8 cellular contexts compared by ENCODE assay signal in the genomic region with DNA sequence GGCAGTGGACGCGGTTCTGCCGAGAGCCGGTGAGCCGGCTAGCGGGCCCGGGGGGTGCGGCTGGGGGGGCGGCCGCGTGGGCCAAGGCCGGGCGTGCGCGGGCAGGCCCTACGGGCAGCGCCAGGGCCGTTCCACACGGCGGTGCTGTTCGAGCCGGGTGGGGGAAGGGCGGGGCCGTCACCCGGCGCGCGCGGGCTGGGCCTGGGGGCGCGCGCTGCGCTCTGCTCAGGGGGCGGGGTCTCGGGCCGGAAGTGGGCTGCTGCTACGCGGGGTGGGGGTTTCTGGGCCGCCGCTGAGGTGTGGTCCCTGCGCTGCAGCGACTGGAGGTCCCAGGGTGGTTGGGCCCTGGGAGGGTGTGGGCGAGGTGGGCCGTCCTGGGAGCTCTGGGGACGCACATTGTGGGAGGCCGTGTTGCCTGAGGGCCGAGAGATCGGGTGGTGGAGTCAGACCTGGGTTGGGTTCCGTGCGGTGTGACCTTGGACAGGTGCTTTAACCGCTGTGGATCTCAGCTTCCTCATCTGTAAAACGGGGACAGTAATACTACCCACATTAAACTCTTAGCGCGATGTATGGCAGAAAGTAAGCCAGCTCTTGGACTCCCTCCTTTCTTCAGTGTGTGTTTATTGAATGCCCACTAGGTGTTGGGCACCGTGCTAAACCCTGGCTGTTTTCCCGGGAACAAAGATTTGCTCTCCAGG. TPM values are rescaled to one million over a fixed set of nuclear protein-coding genes. Genes with fewer than 3 reads are reported as not detected.
DNase-seq lines count a peak whose midpoint lies in the region; ATAC-seq, FAIRE-seq and TF ChIP-seq lines count a peak whose summit lies in the region.

No MANE protein-coding gene starts in this region.

- H3K27me3 ChIP-seq in H7 (ENCODE audit: control insufficient read depth, insufficient read depth, low read length), result no peaks in the 10 kb centered on the region
- H3K27me3 ChIP-seq in Loucy (ENCODE audit: insufficient read depth, low read length, poor library complexity, severe bottlenecking), result peaks cover 4% of the 10 kb centered on the region
- no peaks in the 10 kb centered on the region for H3K27me3 ChIP-seq in body of pancreas

- H3K36me3 Mint-ChIP-seq in T-helper 17 cell (ENCODE audit: low read depth), result no peaks in the 10 kb centered on the region

- H2AFZ ChIP-seq in Loucy (ENCODE audit: low read length), result peak overlapping the region; percentile 66; the same call in 1 of the 2 replicates

- 0% methylated on average over 4 to 28 of the region's 56 CpGs for WGBS in body of pancreas, 2 donors

- peaks cover 53% of the 10 kb centered on the region for H3K79me2 ChIP-seq in Loucy (ENCODE audit: insufficient read depth, low read length)

- H3K4me2 ChIP-seq in Loucy (ENCODE audit: low read depth, low read length, poor library complexity, severe bottlenecking), result peak overlapping the region; percentile 78

- H3K4me3 Mint-ChIP-seq in T-helper 17 cell, result peak overlapping the region; percentile 95

- peaks cover 37% of the 10 kb centered on the region for H3K4me1 Mint-ChIP-seq in T-helper 17 cell

- H3F3A ChIP-seq in Loucy (ENCODE audit: low read depth), result no peaks in the 10 kb centered on the region

- no peak for FAIRE-seq in kidney (lab: Jason Lieb, UNC)
- no peak for FAIRE-seq in frontal cortex (lab: Jason Lieb, UNC)

- peak overlapping the region; percentile 87 to 96 (median 95) for H3K27ac ChIP-seq in body of pancreas
- peak overlapping the region; percentile 92 to 94 for H3K27ac ChIP-seq in kidney (ENCODE audit: low read depth in 2 of 2, low read length in 2 of 2)

- H3K9ac ChIP-seq in Loucy (ENCODE audit: low read depth, low read length, poor library complexity, severe bottlenecking), result peak overlapping the region; percentile 89
- H3K9ac ChIP-seq in kidney (ENCODE audit: low read length in 2 of 2), result peak overlapping the region; percentile 77 to 85

- no peaks in the 10 kb centered on the region for H3K36me3 ChIP-seq in H7 (replicated peaks; ENCODE audit: control insufficient read depth, insufficient read depth, low read length)
- no peaks in the 10 kb centered on the region for H3K36me3 ChIP-seq in Loucy (ENCODE audit: insufficient read depth, low read length)
- H3K36me3 ChIP-seq in body of pancreas (replicated peaks in 1 of 2; ENCODE audit: insufficient read depth in 1 of 2, low read depth in 2 of 2), result no peaks in the 10 kb centered on the region
- H3K36me3 ChIP-seq in kidney (ENCODE audit: control insufficient read depth in 1 of 2, insufficient read depth in 2 of 2, low read length in 2 of 2), result no peaks in the 10 kb centered on the region

- H3K4me3 ChIP-seq in H7 (ENCODE audit: insufficient read depth, low read depth, low read length), result peak overlapping the region; percentile 82
- H3K4me3 ChIP-seq in Loucy (ENCODE audit: low read length, poor library complexity, severe bottlenecking), result peak overlapping the region; percentile 97
- peak overlapping the region; percentile 26 to 61 for H3K4me3 ChIP-seq in body of pancreas
- H3K4me3 ChIP-seq in kidney (ENCODE audit: low read length in 2 of 2), result peak overlapping the region; percentile 75 to 94

- ATAC-seq in T-helper 17 cell (peak; percentile 77), body of pancreas (peak; percentile 83)

- intact Hi-C loops in body of pancreas (cut with DNase I) (no loop called here), kidney (cut with DNase I) (no loop called here)

- TF ChIP-seq CTCF in GM13976 (IDR thresholded peaks at IDR 0.05; ENCODE audit: borderline replicate concordance, control extremely low read depth, extremely low read depth, insufficient read depth, missing control alignments) (no peak), Loucy (conservative IDR thresholded peaks at IDR 0.05; ENCODE audit: low read length) (peak; percentile 4; the same call in 1 of the 2 replicates), body of pancreas (IDR thresholded peaks at IDR 0.05) (peak in 2 of 7 experiments; percentile 11 to 16), kidney (IDR thresholded peaks at IDR 0.05; ENCODE audit: borderline replicate concordance, extremely low read depth, insufficient read depth) (no peak)

- peak in 2 of 3 donors; percentile 46 to 47 for TF ChIP-seq POLR2A in body of pancreas (IDR thresholded peaks at IDR 0.05)

- H3K9me3 ChIP-seq in Loucy (ENCODE audit: insufficient read depth, low read depth, low read length), result no peaks in the 10 kb centered on the region
- no peaks in the 10 kb centered on the region for H3K9me3 ChIP-seq in T-helper 17 cell (ENCODE audit: control insufficient read depth, low read length, poor library complexity, severe bottlenecking)
- H3K9me3 ChIP-seq in body of pancreas, result no peaks in the 10 kb centered on the region
- H3K9me3 ChIP-seq in kidney (ENCODE audit: control insufficient read depth in 1 of 2, low read length in 2 of 2), result no peaks in the 10 kb centered on the region

- DNase-seq in GM13976 (ENCODE audit: low spot score), result peak; percentile 89
- peak; percentile 96 for DNase-seq in H7
- peak in 1 of 3 donors; percentile 89 for DNase-seq in T-helper 17 cell
- DNase-seq in body of pancreas, result peak in 3 of 4 donors; percentile 68 to 78 (median 74)
- peak; percentile 95 for DNase-seq in kidney
- DNase-seq in stimulated activated CD4-positive, alpha-beta T cell treated with anti-CD3 and anti-CD28 coated beads, Interleukin-1b, Interleukin-23, amount 100 ng/mL, for 1 hour (ENCODE audit: low read depth in 2 of 2), result peak; percentile 69 to 84
- no peak for DNase-seq in frontal cortex (ENCODE audit: low spot score in 2 of 2)

- H3K27me3 Mint-ChIP-seq in T-helper 17 cell, result no peaks in the 10 kb centered on the region

- H3K4me1 ChIP-seq in Loucy (ENCODE audit: insufficient read depth, low read length, poor library complexity, severe bottlenecking), result peaks cover 36% of the 10 kb centered on the region
- peaks cover 27% of the 10 kb centered on the region for H3K4me1 ChIP-seq in body of pancreas
- peaks cover 5 to 12% of the 10 kb centered on the region in 2 donors for H3K4me1 ChIP-seq in kidney (ENCODE audit: control insufficient read depth in 1 of 2, insufficient read depth in 1 of 2, low read depth in 1 of 2, low read length in 2 of 2)

- H4K20me1 ChIP-seq in Loucy (ENCODE audit: insufficient read depth, low read length, poor library complexity, severe bottlenecking), result peaks cover 51% of the 10 kb centered on the region

- in situ Hi-C loops in GM13976 (cut with MboI; ENCODE audit: low sequenced_read_pairs, unreplicated experiment), result no loop called here

- H3K9me2 ChIP-seq in Loucy (replicated peaks; ENCODE audit: low read depth, low read length), result no peaks in the 10 kb centered on the region

- H3K27ac Mint-ChIP-seq in T-helper 17 cell, result peak overlapping the region; percentile 94

RNA-seq across cellular contexts. Expression of a gene that starts 0.4 kb away (rescaled TPM):
- 106 and 108 TPM in 2 replicates for total RNA-seq in H7 (2014; rRNA removed; shearing (Covaris generic))
- total RNA-seq in T-helper 17 cell (100 to 1,000 TPM; 105 to 134 TPM), body of pancreas (10 to 100 TPM; 32.4 to 37.6 TPM), kidney (100 TPM), frontal cortex (103 TPM)
- 58.1 TPM for polyA plus RNA-seq in kidney (ENCODE audit: insufficient read depth, low read depth, low replicate concordance)

RNA-seq across cellular contexts. Expression of a gene that starts 38.6 kb away (rescaled TPM):
- total RNA-seq in H7 (2014; rRNA removed; shearing (Covaris generic)), result 0.17 and 0.44 TPM in 2 replicates
- total RNA-seq in T-helper 17 cell (1 to 10 TPM in 1 of 2 donors, under 1 TPM in 1; 0.32 to 1.8 TPM), body of pancreas (under 1 TPM in 1 of 2 donors, not detected in 1; 0.26 TPM), kidney (0.13 TPM), frontal cortex (not detected)
- not detected for polyA plus RNA-seq in kidney (ENCODE audit: insufficient read depth, low read depth, low replicate concordance)

RNA-seq across cellular contexts. Expression of a gene that starts 58.0 kb away (rescaled TPM):
- 496 and 585 TPM in 2 replicates for total RNA-seq in H7 (2014; rRNA removed; shearing (Covaris generic))
- under 1 TPM; 0.30 to 0.34 TPM for total RNA-seq in T-helper 17 cell
- 1 to 10 TPM; 6.3 to 6.5 TPM for total RNA-seq in body of pancreas
- total RNA-seq in kidney, result 2.9 TPM
- 1.2 TPM for polyA plus RNA-seq in kidney (ENCODE audit: insufficient read depth, low read depth, low replicate concordance)
- total RNA-seq in frontal cortex, result 6.5 TPM

Comparison
In these comparisons a context has a peak if more than half of its experiments do, and no peak if none do; other contexts are left out.
1. DNase-seq: peak in GM13976 (single experiment), H7 (single experiment), body of pancreas (3 of 4), kidney (single experiment) and stimulated activated CD4-positive, alpha-beta T cell treated with anti-CD3 and anti-CD28 coated beads, Interleukin-1b, Interleukin-23, amount 100 ng/mL, for 1 hour (2 of 2); none in frontal cortex (0 of 2).
2. H3K4me3 ChIP-seq: peak in every context shown above with its lines; median percentile 97 in Loucy; 84 in kidney; 82 in H7; 44 in body of pancreas.
3. RNA of a gene that starts 58.0 kb away (total RNA-seq): 496 to 585 TPM in H7; 6.5 TPM in frontal cortex (single experiment), 6.3 to 6.5 TPM in body of pancreas, 2.9 TPM in kidney (single experiment) and 0.30 to 0.34 TPM in T-helper 17 cell; every median in the first group is over 10 times any median in the second.